Comparison of ENCODE assay signal across 17 cellular contexts in genomic region chr12:18690653-18691052, GRCh38. TPM values are rescaled to one million over a fixed set of nuclear protein-coding genes. Genes with fewer than 3 reads are reported as not detected.
DNase-seq lines count a peak whose midpoint lies in the region; ATAC-seq, FAIRE-seq and TF ChIP-seq lines count a peak whose summit lies in the region.
"Had no signal": no experiment of that assay in that cellular context is flagged by ENCODE, and none has a peak within 500 bp of the region (broad histone marks: within the 10 kb centered on the region; RNA-seq: fewer than 3 reads in every experiment).

No MANE protein-coding gene starts in this region.

- no peaks in the 10 kb centered on the region for H3K9me3 Mint-ChIP-seq in endodermal cell

- no peak overlapping the region for H3K4me3 Mint-ChIP-seq in endodermal cell
- H3K4me3 Mint-ChIP-seq: activated B cell treated with CpG ODN at 0.5 μM for 24 hours had no signal

- intact Hi-C loops in left ventricle myocardium inferior (cut with micrococcal nuclease), result no loop called here

- H3K9me3 ChIP-seq in A549 (no peaks in the 10 kb centered on the region), left ventricle myocardium inferior (replicated peaks) (no peaks in the 10 kb centered on the region), endodermal cell (ENCODE audit: control insufficient read depth, low read length) (no peaks in the 10 kb centered on the region)
- H3K9me3 ChIP-seq: SJCRH30 had no signal

- no peak for TF ChIP-seq RAD21 in A549 (conservative IDR thresholded peaks at IDR 0.05 in 1 of 2, IDR thresholded peaks at IDR 0.05 in 1 of 2)

- no peaks in the 10 kb centered on the region for H3K4me1 ChIP-seq in A549
- H3K4me1 ChIP-seq in left ventricle myocardium inferior, result no peaks in the 10 kb centered on the region
- H3K4me1 ChIP-seq in endodermal cell (ENCODE audit: control insufficient read depth, insufficient read depth, low read length), result no peaks in the 10 kb centered on the region
- H3K4me1 ChIP-seq: SJCRH30 had no signal

- H3K4me1 Mint-ChIP-seq in endodermal cell, result no peaks in the 10 kb centered on the region
- H3K4me1 Mint-ChIP-seq: activated B cell treated with CpG ODN at 0.5 μM for 24 hours had no signal

- H3K27me3 Mint-ChIP-seq in endodermal cell (ENCODE audit: insufficient read depth), result no peaks in the 10 kb centered on the region
- H3K27me3 Mint-ChIP-seq: activated B cell treated with CpG ODN at 0.5 μM for 24 hours had no signal

- no peak for TF ChIP-seq POLR2A in A549 (IDR thresholded peaks at IDR 0.05; ENCODE audit: low read length)

- DNase-seq in A549 (ENCODE audit: low read depth in 1 of 2, low spot score in 1 of 2) (peak; percentile 6 to 31), HPDE6-E6E7 (ENCODE audit: extremely low spot score) (peak; percentile 91), amniotic epithelial cell (ENCODE audit: low read depth) (peak; percentile 92), left ventricle myocardium inferior (no peak), GM20000 (ENCODE audit: low spot score) (no peak), iPS-NIHi11 (ENCODE audit: low spot score) (no peak), endodermal cell (no peak), NCI-H1694 treated with DMSO at 0.1 percent for 48 hours (lab: John Stamatoyannopoulos, UW) (no peak)
- DNase-seq: activated B cell treated with CpG ODN at 0.5 μM for 24 hours, AML-193, left colon, NCI-H446, SJCRH30 had no signal

- H3K27me3 ChIP-seq in left ventricle myocardium inferior (ENCODE audit: low read depth) (no peaks in the 10 kb centered on the region), endodermal cell (ENCODE audit: control insufficient read depth, insufficient read depth, low read length, poor library complexity, severe bottlenecking) (no peaks in the 10 kb centered on the region)
- H3K27me3 ChIP-seq: cardiac muscle cell, SJCRH30 had no signal

- no peaks in the 10 kb centered on the region for H3K36me3 Mint-ChIP-seq in endodermal cell (ENCODE audit: low read depth)

- H3K36me3 ChIP-seq in left ventricle myocardium inferior (no peaks in the 10 kb centered on the region), endodermal cell (ENCODE audit: control insufficient read depth, insufficient read depth, low read length) (no peaks in the 10 kb centered on the region)
- H3K36me3 ChIP-seq: cardiac muscle cell, SJCRH30 had no signal

- H3K9ac ChIP-seq in endodermal cell (ENCODE audit: extremely low read depth, low read length, poor library complexity, severe bottlenecking), result no peak overlapping the region

- FAIRE-seq in A549 (lab: Jason Lieb, UNC), result peak; percentile 36

- H3K27ac Mint-ChIP-seq in endodermal cell, result no peak overlapping the region
- H3K27ac Mint-ChIP-seq: activated B cell treated with CpG ODN at 0.5 μM for 24 hours had no signal

- TF ChIP-seq EP300 in A549 (IDR thresholded peaks at IDR 0.05), result no peak

- H3K4me3 ChIP-seq in A549 (no peak overlapping the region), left ventricle myocardium inferior (no peak overlapping the region), endodermal cell (ENCODE audit: low read length) (no peak overlapping the region)
- H3K4me3 ChIP-seq: cardiac muscle cell, SJCRH30 had no signal

- H3K27ac ChIP-seq in A549 (no peak overlapping the region), left ventricle myocardium inferior (replicated peaks) (peak overlapping the region; percentile 11), endodermal cell (ENCODE audit: low read depth, low read length) (no peak overlapping the region)
- H3K27ac ChIP-seq: cardiac muscle cell, SJCRH30 had no signal

- CTCF ChIA-PET in A549 (lab: Yijun Ruan, JAX), result no interaction called here

- TF ChIP-seq CTCF in A549 (IDR thresholded peaks at IDR 0.05) (no peak), left ventricle myocardium inferior (IDR thresholded peaks at IDR 0.05; ENCODE audit: borderline replicate concordance) (no peak), GM20000 (IDR thresholded peaks at IDR 0.05; ENCODE audit: extremely low read depth, missing control alignments) (no peak), endodermal cell (conservative IDR thresholded peaks at IDR 0.05) (no peak)

- WGBS in A549 (ENCODE audit: missing lambda C conversion rate), result 22% methylated on average over 4 of the region's 4 CpGs
- WGBS in endodermal cell (ENCODE audit: insufficient coverage in 1 of 2, insufficient read length in 1 of 2), 2 experiments, result 92 to 98% methylated on average over 4 of the region's 4 CpGs

- peak in 1 of 2 experiments; percentile 64; a peak in 3 of 6 replicates for ATAC-seq in A549
- ATAC-seq: left colon had no signal

- no peak overlapping the region for H3K4me2 ChIP-seq in A549

- POLR2A ChIA-PET in A549 (lab: Yijun Ruan, JAX), result no interaction called here

TF ChIP-seq in A549, 52 proteins besides CTCF, POLR2A, EP300 and RAD21:
- TF ChIP-seq CBX8 (IDR thresholded peaks at IDR 0.05), result no peak
- TF ChIP-seq NPAS2 (CRISPR knock-in tag; IDR thresholded peaks at IDR 0.05; ENCODE audit: borderline replicate concordance), result no peak
- TF ChIP-seq BHLHE40 (IDR thresholded peaks at IDR 0.05; ENCODE audit: low read depth, low read length), result no peak
- no peak for TF ChIP-seq ESRRA (IDR thresholded peaks at IDR 0.05; ENCODE audit: borderline replicate concordance, low read length)
- no peak for TF ChIP-seq HDAC2 (IDR thresholded peaks at IDR 0.05)
- TF ChIP-seq GATA3 (IDR thresholded peaks at IDR 0.05; ENCODE audit: borderline replicate concordance), result no peak
TF ChIP-seq in A549: peak in this region for 0.

RNA-seq across cellular contexts. Expression of gene PLCZ1, which starts 47.2 kb away (rescaled TPM):
- not detected in 2 replicates for polyA plus RNA-seq in A549 (2011; rRNA removed)
- not detected in 2 replicates for polyA plus RNA-seq in A549 (2012; cell fraction: cytosol; rRNA removed)
- not detected in 2 replicates for polyA plus RNA-seq in A549 (2012; cell fraction: nucleus; rRNA removed)
- polyA plus RNA-seq in A549 (2017; fragmentation: RNase III; extraction: RNeasy Plus Mini Kit Qiagen cat#74134 plus additional on column Dnase treatment), result not detected in 3 replicates
- polyA minus RNA-seq in A549 (2011; rRNA and poly(A)+ RNA removed), result not detected in 2 replicates
- 0.49 TPM for total RNA-seq in left ventricle myocardium inferior
- not detected for total RNA-seq in endodermal cell
- polyA plus RNA-seq in endodermal cell (2013, experiment 1 of 2), result not detected
- polyA plus RNA-seq in endodermal cell (2013, experiment 2 of 2), result not detected
- total RNA-seq: activated B cell treated with CpG ODN at 0.5 μM for 24 hours, cardiac muscle cell, G401, left colon, SJCRH30, ureter had no signal
- polyA plus RNA-seq: cardiac muscle cell, esophagus had no signal

RNA-seq across cellular contexts. Expression of gene CAPZA3, which starts 47.3 kb away (rescaled TPM):
- polyA plus RNA-seq in A549 (2011; rRNA removed) (not detected in 2 replicates), A549 (2017; fragmentation: RNase III; extraction: RNeasy Plus Mini Kit Qiagen cat#74134 plus additional on column Dnase treatment) (not detected in 3 replicates)
- not detected in 2 replicates for polyA plus RNA-seq in A549 (2012; cell fraction: cytosol; rRNA removed)
- not detected in 2 replicates for polyA plus RNA-seq in A549 (2012; cell fraction: nucleus; rRNA removed)
- not detected in 2 replicates for polyA minus RNA-seq in A549 (2011; rRNA and poly(A)+ RNA removed)
- total RNA-seq in left ventricle myocardium inferior (not detected), endodermal cell (not detected)
- polyA plus RNA-seq in endodermal cell (2013, experiment 1 of 2), result not detected
- polyA plus RNA-seq in endodermal cell (2013, experiment 2 of 2), result not detected
- total RNA-seq: activated B cell treated with CpG ODN at 0.5 μM for 24 hours, cardiac muscle cell, G401, left colon, SJCRH30, ureter had no signal
- polyA plus RNA-seq: cardiac muscle cell had no signal

Comparison
In these comparisons a context has a peak if more than half of its experiments do, and no peak if none do; other contexts are left out.
1. DNase-seq: peak in A549 (2 of 2), HPDE6-E6E7 (single experiment) and amniotic epithelial cell (single experiment); none in left ventricle myocardium inferior (single experiment), GM20000 (single experiment), iPS-NIHi11 (single experiment), endodermal cell (single experiment) and NCI-H1694 treated with DMSO at 0.1 percent for 48 hours (single experiment).